Comparison of ENCODE assay signal across 8 cellular contexts in genomic region chr4:48906283-48907173, GRCh38. TPM values are rescaled to one million over a fixed set of nuclear protein-coding genes. Genes with fewer than 3 reads are reported as not detected.
A peak's percentile ranks its signal among the peaks of the same experiment; 100 is the strongest.
DNase-seq lines count a peak whose midpoint lies in the region; ATAC-seq and TF ChIP-seq lines count a peak whose summit lies in the region.

Gene OCIAD2 (minus strand): TSS chr4:48906774. CDS start chr4:48904549, 2,225 bp downstream.

- H3K27ac ChIP-seq in thyroid gland, result peak within 1 kb of the TSS in 2 of 3 donors; percentile 46 to 60

- TF ChIP-seq CTCF in fibroblast of pulmonary artery (IDR thresholded peaks at IDR 0.05; ENCODE audit: low read length, missing control alignments), result no peak
- no peak for TF ChIP-seq CTCF in omental fat pad (IDR thresholded peaks at IDR 0.05)
- TF ChIP-seq CTCF in thyroid gland (IDR thresholded peaks at IDR 0.05), result peak in 3 of 6 experiments; percentile 28 to 35 (median 34)

- intact Hi-C loops in thyroid gland (cut with DNase I), result no loop called here

- ATAC-seq in GM19468 (IDR thresholded peaks at IDR 0.05; ENCODE audit: extremely low read depth, unreplicated experiment) (peak; percentile 88), omental fat pad (ENCODE audit: low FRiP score) (peak; percentile 34)

- TF ChIP-seq POLR2A in thyroid gland (IDR thresholded peaks at IDR 0.05), result peak in 1 of 2 donors; percentile 80

- no peaks in the 10 kb centered on the region for H3K9me3 ChIP-seq in thyroid gland

- in situ Hi-C loops in Caki2 (cut with HindIII; ENCODE audit: low pct_unique_long_range_greater_than_20kb, low sequenced_read_pairs), result no loop called here

- H3K27me3 ChIP-seq in thyroid gland, result no peaks in the 10 kb centered on the region

- H3K36me3 ChIP-seq in thyroid gland, result peaks cover 5 to 22% of the 10 kb centered on the region in 2 donors

- H3K4me3 ChIP-seq in fibroblast of pulmonary artery (replicated peaks; ENCODE audit: low read depth, low read length) (peak within 1 kb of the TSS; percentile 54), thyroid gland (replicated peaks in 1 of 3) (peak within 1 kb of the TSS; percentile 28 to 77 (median 65))

- whole genome bisulfite sequencing in thyroid gland, 2 donors, result 14 to 20% methylated on average over 17 to 23 of the region's 62 CpGs

- DNase-seq in Caki2 (ENCODE audit: low read depth) (peak; percentile 73), HT-29 (ENCODE audit: low spot score) (peak; percentile 86), fibroblast of pulmonary artery (ENCODE audit: low read depth) (peak; percentile 21), omental fat pad (ENCODE audit: low spot score) (no peak), thyroid gland (peak; percentile 87 to 90)
- peak; percentile 23 for DNase-seq in NK-92 treated with Interleukin-12 subunit alpha and Interleukin-12 subunit beta, amount 100 ng/mL, for 24 hours (lab: John Stamatoyannopoulos, UW)
- DNase-seq in activated T-cell treated with anti-CD3 and anti-CD28 coated beads, Interleukin-2, amount 50 U/mL, for 48 hours, result peak; percentile 83 to 84

- H3K4me1 ChIP-seq in thyroid gland, result peaks cover 13 to 14% of the 10 kb centered on the region in 2 donors

RNA-seq across cellular contexts. Expression of gene OCIAD2, which starts in this region (rescaled TPM):
- 244 and 266 TPM in 2 replicates for total RNA-seq in Caki2 (2014; rRNA removed; shearing (Covaris generic); ENCODE audit: low replicate concordance)
- 204 TPM in 2 replicates for total RNA-seq in HT-29 (2014; rRNA removed; shearing (Covaris generic))
- total RNA-seq in omental fat pad (10 to 100 TPM in 1 of 4 donors, 1 to 10 TPM in 3; 2.8 to 24.3 (median 4.5) TPM), thyroid gland (10 to 100 TPM; 22.0 to 56.1 (median 41.6) TPM)
